In the genomic region with DNA sequence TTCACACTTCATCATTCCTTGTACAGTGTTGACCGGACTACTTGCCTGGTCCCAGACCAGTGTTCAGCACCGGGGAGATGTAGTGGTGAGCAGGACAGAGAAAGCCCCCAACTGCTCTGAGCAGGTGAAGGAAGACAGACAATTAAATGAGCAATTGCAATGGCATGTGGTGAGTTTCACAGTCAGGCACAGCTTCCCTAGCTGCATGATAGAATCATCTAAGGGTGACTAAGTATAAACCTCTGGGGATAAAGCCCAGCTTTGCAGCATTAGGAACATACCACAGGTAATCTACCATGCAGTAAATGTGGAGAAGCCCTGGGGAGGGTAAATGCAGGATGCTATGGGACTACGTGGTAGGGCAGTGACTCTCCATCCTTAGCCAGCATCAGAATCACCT, we compare ENCODE assay signal across 1 cellular context.
TF ChIP-seq lines count a peak whose summit lies in the region.

No MANE protein-coding gene starts in this region.

TF ChIP-seq in HCT116, 20 proteins besides CTCF, POLR2A, EP300 and RAD21 (continued from another document):
- TF ChIP-seq SIN3A (IDR thresholded peaks at IDR 0.05; ENCODE audit: low read depth) (no peak), JUND (IDR thresholded peaks at IDR 0.05) (no peak)
TF ChIP-seq in HCT116: peak in this region for 0.
